In genomic region chr2:118881490-118882129, GRCh38 we compare ENCODE assay signal across 8 cellular contexts. TPM values are rescaled to one million over a fixed set of nuclear protein-coding genes. Genes with fewer than 3 reads are reported as not detected.
DNase-seq lines count a peak whose midpoint lies in the region; ATAC-seq and TF ChIP-seq lines count a peak whose summit lies in the region.

No MANE protein-coding gene starts in this region.

- no peak overlapping the region for H3K27ac Mint-ChIP-seq in mesothelial cell of epicardium
- no peak overlapping the region for H3K27ac Mint-ChIP-seq in stimulated activated effector memory CD8-positive, alpha-beta T cell treated with anti-CD3 and anti-CD28 coated beads, Interleukin-12 subunit alpha, Interleukin-12 subunit beta, amount 100 ng/mL, for 72 hours

- no peaks in the 10 kb centered on the region for H3K36me3 Mint-ChIP-seq in mesothelial cell of epicardium
- no peaks in the 10 kb centered on the region for H3K36me3 Mint-ChIP-seq in stimulated activated effector memory CD8-positive, alpha-beta T cell treated with anti-CD3 and anti-CD28 coated beads, Interleukin-12 subunit alpha, Interleukin-12 subunit beta, amount 100 ng/mL, for 72 hours

- peaks cover 2% of the 10 kb centered on the region for H3K4me1 Mint-ChIP-seq in mesothelial cell of epicardium
- H3K4me1 Mint-ChIP-seq in stimulated activated effector memory CD8-positive, alpha-beta T cell treated with anti-CD3 and anti-CD28 coated beads, Interleukin-12 subunit alpha, Interleukin-12 subunit beta, amount 100 ng/mL, for 72 hours = peaks cover 21% of the 10 kb centered on the region

- peak; percentile 90 for ATAC-seq in HG03280 (IDR thresholded peaks at IDR 0.05; ENCODE audit: unreplicated experiment)
- peak; percentile 78 for ATAC-seq in stimulated activated effector memory CD8-positive, alpha-beta T cell treated with anti-CD3 and anti-CD28 coated beads, Interleukin-12 subunit alpha, Interleukin-12 subunit beta, amount 100 ng/mL, for 72 hours

- H3K27ac ChIP-seq in C4-2B = no peak overlapping the region

- no peaks in the 10 kb centered on the region for H3K9me3 Mint-ChIP-seq in mesothelial cell of epicardium
- H3K9me3 Mint-ChIP-seq in stimulated activated effector memory CD8-positive, alpha-beta T cell treated with anti-CD3 and anti-CD28 coated beads, Interleukin-12 subunit alpha, Interleukin-12 subunit beta, amount 100 ng/mL, for 72 hours = no peaks in the 10 kb centered on the region

- H3K4me3 Mint-ChIP-seq in mesothelial cell of epicardium = no peak overlapping the region
- H3K4me3 Mint-ChIP-seq in stimulated activated effector memory CD8-positive, alpha-beta T cell treated with anti-CD3 and anti-CD28 coated beads, Interleukin-12 subunit alpha, Interleukin-12 subunit beta, amount 100 ng/mL, for 72 hours = no peak overlapping the region

- TF ChIP-seq CTCF in C4-2B (conservative IDR thresholded peaks at IDR 0.05) (peak; percentile 66), mesothelial cell of epicardium (IDR thresholded peaks at IDR 0.05; ENCODE audit: unreplicated experiment) (peak; percentile 96)

- DNase-seq in GM19240 (ENCODE audit: insufficient read length, low spot score) (peak; percentile 38), NCI-H510A treated with DMSO at 0.1 percent for 48 hours (lab: John Stamatoyannopoulos, UW) (peak; percentile 92), dermis microvascular lymphatic vessel endothelial cell (ENCODE audit: low read depth in 2 of 2) (peak; percentile 24 to 59), mesothelial cell of epicardium (ENCODE audit: low spot score in 2 of 2, unreplicated experiment in 2 of 2) (peak; percentile 48 to 81)
- DNase-seq in activated CD4-positive, alpha-beta T cell treated with anti-CD3 and anti-CD28 coated beads for 48 hours = peak; percentile 77
- DNase-seq in stimulated activated effector memory CD8-positive, alpha-beta T cell treated with anti-CD3 and anti-CD28 coated beads, Interleukin-12 subunit alpha, Interleukin-12 subunit beta, amount 100 ng/mL, for 72 hours (ENCODE audit: low spot score in 2 of 2) = peak; percentile 30 to 70

- H3K27me3 Mint-ChIP-seq in mesothelial cell of epicardium (ENCODE audit: low read depth) = peaks cover 82% of the 10 kb centered on the region

RNA-seq across cellular contexts. Expression of gene EN1, which starts 34.2 kb away (rescaled TPM):
- not detected in 2 replicates for total RNA-seq in dermis microvascular lymphatic vessel endothelial cell
- 17.7 to 18.3 TPM (median 17.9 TPM) in 3 replicates for total RNA-seq in mesothelial cell of epicardium

Comparison
In these comparisons a context has a peak if more than half of its experiments do, and no peak if none do; other contexts are left out.
1. DNase-seq: peak in every context shown above with its lines; median percentile 92 in NCI-H510A treated with DMSO at 0.1 percent for 48 hours; 77 in activated CD4-positive, alpha-beta T cell treated with anti-CD3 and anti-CD28 coated beads for 48 hours; 64 in mesothelial cell of epicardium; 50 in stimulated activated effector memory CD8-positive, alpha-beta T cell treated with anti-CD3 and anti-CD28 coated beads, Interleukin-12 subunit alpha, Interleukin-12 subunit beta, amount 100 ng/mL, for 72 hours; 42 in dermis microvascular lymphatic vessel endothelial cell; 38 in GM19240.
2. RNA of gene EN1, which starts 34.2 kb away (total RNA-seq): 17.7 to 18.3 TPM in mesothelial cell of epicardium; not detected in dermis microvascular lymphatic vessel endothelial cell; every median in the first group is over 10 times any median in the second.